ENCODE assay signal across 15 cellular contexts in the genomic region with DNA sequence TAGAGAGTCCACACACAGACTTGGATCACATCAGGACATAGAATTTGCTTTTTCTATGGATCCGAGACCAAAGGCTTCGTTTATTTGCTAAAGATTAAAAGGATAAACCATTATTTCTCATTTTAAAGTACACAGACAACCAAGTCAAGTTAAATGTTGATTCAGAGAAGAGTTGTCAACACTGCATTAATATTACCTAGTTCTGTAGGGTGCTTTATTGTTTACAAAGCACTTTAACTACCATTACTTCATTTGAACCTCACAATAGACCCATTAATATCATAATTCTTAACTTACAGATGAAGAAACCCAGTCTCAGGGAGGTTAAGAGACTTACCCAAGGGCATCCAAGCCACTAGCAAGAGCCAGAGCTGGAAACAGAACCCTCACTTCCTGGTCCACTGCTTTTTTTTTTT.
"Had no signal": no experiment of that assay in that cellular context is flagged by ENCODE, and none has a peak within 500 bp of the region (broad histone marks: within the 10 kb centered on the region; RNA-seq: fewer than 3 reads in every experiment).

No MANE protein-coding gene starts in this region.

- H3K27ac ChIP-seq: cardiac muscle cell, heart left ventricle, psoas muscle, suprapubic skin, upper lobe of left lung had no signal

- H3K27ac Mint-ChIP-seq: activated B cell treated with CpG ODN at 0.5 μM for 24 hours; activated CD4-positive, alpha-beta T cell treated with anti-CD3 and anti-CD28 coated beads, Interleukin-2, amount 10 ng/mL, durations not matched to agents 24 days and 14 days; activated naive CD4-positive, alpha-beta T cell treated with anti-CD3 and anti-CD28 coated beads, Interleukin-2, amount 50 U/mL, for 72 hours; activated T-cell treated with anti-CD3 and anti-CD28 coated beads, Interleukin-2, amount 50 U/mL, for 72 hours; immature natural killer cell; nephron; stimulated activated naive CD8-positive, alpha-beta T cell treated with anti-CD3 and anti-CD28 coated beads, Interleukin-15, Interleukin-2, amounts not matched to agents 100 ng/mL and 50 ng/mL, for 24 hours had no signal

- H3K36me3 ChIP-seq: cardiac muscle cell, heart left ventricle, suprapubic skin, upper lobe of left lung had no signal

- H3K4me1 Mint-ChIP-seq: nephron had no signal

- H3K27me3 ChIP-seq: cardiac muscle cell, heart left ventricle, suprapubic skin, upper lobe of left lung had no signal

- DNase-seq: activated B cell treated with CpG ODN at 0.5 μM for 24 hours; activated CD4-positive, alpha-beta T cell treated with anti-CD3 and anti-CD28 coated beads, Interleukin-2, amount 10 ng/mL, durations not matched to agents 24 days and 14 days; activated CD8-positive, alpha-beta memory T cell treated with anti-CD3 and anti-CD28 coated beads, Interleukin-2, amount 50 U/mL, for 48 hours; activated gamma-delta T cell; activated T-cell treated with anti-CD3 and anti-CD28 coated beads, Interleukin-2, amount 50 U/mL, for 72 hours; heart left ventricle; immature natural killer cell; psoas muscle; upper lobe of left lung had no signal

- H3K36me3 Mint-ChIP-seq: activated naive CD4-positive, alpha-beta T cell treated with anti-CD3 and anti-CD28 coated beads, Interleukin-2, amount 50 U/mL, for 72 hours; immature natural killer cell had no signal

- H3K9me3 Mint-ChIP-seq: activated B cell treated with CpG ODN at 0.5 μM for 24 hours; activated naive CD4-positive, alpha-beta T cell treated with anti-CD3 and anti-CD28 coated beads, Interleukin-2, amount 50 U/mL, for 72 hours; activated T-cell treated with anti-CD3 and anti-CD28 coated beads, Interleukin-2, amount 50 U/mL, for 72 hours; immature natural killer cell; nephron; stimulated activated naive CD8-positive, alpha-beta T cell treated with anti-CD3 and anti-CD28 coated beads, Interleukin-15, Interleukin-2, amounts not matched to agents 100 ng/mL and 50 ng/mL, for 24 hours had no signal

- H3K27me3 Mint-ChIP-seq: activated B cell treated with CpG ODN at 0.5 μM for 24 hours; activated CD4-positive, alpha-beta T cell treated with anti-CD3 and anti-CD28 coated beads, Interleukin-2, amount 10 ng/mL, durations not matched to agents 24 days and 14 days; stimulated activated naive CD8-positive, alpha-beta T cell treated with anti-CD3 and anti-CD28 coated beads, Interleukin-15, Interleukin-2, amounts not matched to agents 100 ng/mL and 50 ng/mL, for 24 hours had no signal

- H3K4me1 ChIP-seq: psoas muscle had no signal

- H3K4me3 ChIP-seq: cardiac muscle cell, heart left ventricle, psoas muscle, suprapubic skin, upper lobe of left lung had no signal

- H3K4me3 Mint-ChIP-seq: activated B cell treated with CpG ODN at 0.5 μM for 24 hours; activated CD4-positive, alpha-beta T cell treated with anti-CD3 and anti-CD28 coated beads, Interleukin-2, amount 10 ng/mL, durations not matched to agents 24 days and 14 days; activated T-cell treated with anti-CD3 and anti-CD28 coated beads, Interleukin-2, amount 50 U/mL, for 72 hours; immature natural killer cell; nephron; stimulated activated naive CD8-positive, alpha-beta T cell treated with anti-CD3 and anti-CD28 coated beads, Interleukin-15, Interleukin-2, amounts not matched to agents 100 ng/mL and 50 ng/mL, for 24 hours had no signal

- ATAC-seq: activated naive CD4-positive, alpha-beta T cell treated with anti-CD3 and anti-CD28 coated beads, Interleukin-2, amount 50 U/mL, for 72 hours; activated T-cell treated with anti-CD3 and anti-CD28 coated beads, Interleukin-2, amount 50 U/mL, for 72 hours; heart left ventricle; psoas muscle; sciatic nerve had no signal

- H3K9me3 ChIP-seq: heart left ventricle, psoas muscle, suprapubic skin, upper lobe of left lung had no signal
